In the genomic region with DNA sequence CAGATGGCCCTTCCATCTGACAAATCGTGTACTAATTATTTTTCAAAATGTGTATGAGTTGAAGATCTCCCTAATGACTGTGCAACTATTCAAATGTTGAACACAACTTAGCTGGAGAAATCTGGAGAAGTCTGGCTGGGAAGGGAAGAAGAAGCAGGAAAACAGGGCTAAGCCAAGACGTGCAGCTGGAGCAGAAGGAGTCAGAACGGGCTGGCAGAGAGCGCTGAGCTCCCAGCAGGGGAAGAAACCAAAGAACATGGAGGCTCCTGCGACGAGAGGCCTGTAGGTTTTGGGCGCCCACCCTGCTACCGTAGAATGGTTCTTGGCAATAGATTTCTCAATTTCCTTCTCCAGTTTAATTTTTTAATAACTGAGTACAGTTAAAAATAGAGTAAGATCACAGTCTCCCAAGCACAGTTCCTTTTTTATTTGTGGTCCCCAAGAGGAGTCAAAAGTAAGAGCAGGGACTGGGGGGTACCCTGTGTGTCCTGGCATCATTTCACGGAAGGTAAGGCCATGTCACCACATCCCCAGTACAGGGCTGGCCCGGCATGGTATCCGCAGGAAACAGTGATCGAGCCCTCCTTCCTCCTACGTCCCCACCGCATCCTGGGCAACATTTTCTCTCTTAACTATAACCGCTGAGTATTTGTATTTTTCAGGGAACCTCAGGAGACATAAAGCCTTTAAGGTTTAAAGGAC, we compare ENCODE assay signal across 9 cellular contexts. TPM values are rescaled to one million over a fixed set of nuclear protein-coding genes. Genes with fewer than 3 reads are reported as not detected.
DNase-seq lines count a peak whose midpoint lies in the region; ATAC-seq and TF ChIP-seq lines count a peak whose summit lies in the region.
"Had no signal": no experiment of that assay in that cellular context is flagged by ENCODE, and none has a peak within 500 bp of the region (broad histone marks: within the 10 kb centered on the region; RNA-seq: fewer than 3 reads in every experiment).

No MANE protein-coding gene starts in this region.

- H3K4me1 Mint-ChIP-seq in stimulated activated naive B cell treated with anti-CD40 and anti-IgM and Interleukin-4, amounts not matched to agents 10 μg/mL and 1 μg/mL and 100 μg/mL, for 72 hours = peaks cover 6 to 17% of the 10 kb centered on the region in 2 donors

- ATAC-seq in HG03354 (IDR thresholded peaks at IDR 0.05; ENCODE audit: poor library complexity, severe bottlenecking, unreplicated experiment) = peak; percentile 43
- peak; percentile 70 to 75 for ATAC-seq in stimulated activated naive B cell treated with anti-CD40 and anti-IgM and Interleukin-4, amounts not matched to agents 10 μg/mL and 1 μg/mL and 100 μg/mL, for 72 hours (replicated peaks)

- no peaks in the 10 kb centered on the region for H4K20me1 ChIP-seq in OCI-LY7 (ENCODE audit: insufficient read depth, low read length)

- H3K27ac Mint-ChIP-seq in stimulated activated naive B cell treated with anti-CD40 and anti-IgM and Interleukin-4, amounts not matched to agents 10 μg/mL and 1 μg/mL and 100 μg/mL, for 72 hours = no peak overlapping the region

- H3K9me2 ChIP-seq in OCI-LY7 (ENCODE audit: insufficient read depth, low read length) = no peaks in the 10 kb centered on the region

- peak; percentile 56 to 57 for DNase-seq in activated T-cell treated with anti-CD3 and anti-CD28 coated beads, Interleukin-2, amount 50 U/mL, for 48 hours
- no peak for DNase-seq in stimulated activated naive B cell treated with anti-CD40 and anti-IgM and Interleukin-4, amounts not matched to agents 10 μg/mL and 1 μg/mL and 100 μg/mL, for 72 hours
- DNase-seq in DMS114 treated with DMSO at 0.1 percent for 48 hours (lab: John Stamatoyannopoulos, UW; ENCODE audit: unreplicated experiment) (no peak), NCI-H2196 treated with DMSO at 0.1 percent for 48 hours (lab: John Stamatoyannopoulos, UW; ENCODE audit: unreplicated experiment) (no peak), OCI-LY7 (ENCODE audit: low spot score) (no peak)
- no peak for DNase-seq in activated CD4-positive, CD25-positive, alpha-beta regulatory T cell treated with anti-CD3 and anti-CD28 coated beads, Interleukin-2, amount 50 U/mL, for 72 hours

- CTCF ChIA-PET in OCI-LY7 (lab: Charles Lee; ENCODE audit: unreplicated experiment) = no interaction called here

- H2AFZ ChIP-seq in OCI-LY7 (ENCODE audit: low read length) = no peak overlapping the region

- peak overlapping the region; percentile 45 to 85 for H3K4me3 Mint-ChIP-seq in stimulated activated naive B cell treated with anti-CD40 and anti-IgM and Interleukin-4, amounts not matched to agents 10 μg/mL and 1 μg/mL and 100 μg/mL, for 72 hours

- peak overlapping the region; percentile 60 for H3K9ac ChIP-seq in iPS-15b (ENCODE audit: low read depth, low read length)

- no peaks in the 10 kb centered on the region for H3K9me3 Mint-ChIP-seq in stimulated activated naive B cell treated with anti-CD40 and anti-IgM and Interleukin-4, amounts not matched to agents 10 μg/mL and 1 μg/mL and 100 μg/mL, for 72 hours

- intact Hi-C loops in OCI-LY7 (cut with micrococcal nuclease; ENCODE audit: unreplicated experiment) = no loop called here

- POLR2A ChIA-PET in OCI-LY7 (lab: Charles Lee) = no interaction called here

- no peaks in the 10 kb centered on the region for H3K79me2 ChIP-seq in OCI-LY7 (ENCODE audit: insufficient read depth, low read depth, low read length)

- H3K36me3 ChIP-seq in iPS-15b (ENCODE audit: control insufficient read depth, insufficient read depth, low read length) (no peaks in the 10 kb centered on the region), OCI-LY7 (ENCODE audit: insufficient read depth, low read length) (no peaks in the 10 kb centered on the region)
- H3K36me3 ChIP-seq: cardiac muscle cell had no signal

- H3K9me3 ChIP-seq in iPS-15b (ENCODE audit: control insufficient read depth, insufficient read depth, low read length) (no peaks in the 10 kb centered on the region), OCI-LY7 (ENCODE audit: low read length) (no peaks in the 10 kb centered on the region)

- H3K4me3 ChIP-seq in iPS-15b (ENCODE audit: low read depth, low read length) (peak overlapping the region; percentile 68), OCI-LY7 (ENCODE audit: low read depth, low read length, poor library complexity, severe bottlenecking) (no peak overlapping the region)

- peaks cover 0 to 6% of the 10 kb centered on the region in 2 donors for H3K36me3 Mint-ChIP-seq in stimulated activated naive B cell treated with anti-CD40 and anti-IgM and Interleukin-4, amounts not matched to agents 10 μg/mL and 1 μg/mL and 100 μg/mL, for 72 hours

- no peak for TF ChIP-seq CTCF in OCI-LY7 (conservative IDR thresholded peaks at IDR 0.05; ENCODE audit: low read length)

- H3K27me3 Mint-ChIP-seq in stimulated activated naive B cell treated with anti-CD40 and anti-IgM and Interleukin-4, amounts not matched to agents 10 μg/mL and 1 μg/mL and 100 μg/mL, for 72 hours = peaks cover 9 to 13% of the 10 kb centered on the region in 2 donors

- H3K4me1 ChIP-seq in iPS-15b (ENCODE audit: control insufficient read depth, insufficient read depth, low read length) = no peaks in the 10 kb centered on the region
- no peaks in the 10 kb centered on the region for H3K4me1 ChIP-seq in OCI-LY7 (ENCODE audit: insufficient read depth, low read length, poor library complexity, severe bottlenecking)

- H3K4me2 ChIP-seq in OCI-LY7 (ENCODE audit: low read length) = no peak overlapping the region

- BruUV-seq in OCI-LY7 (replicated peaks; lab: Mats Ljungman, UMichigan) = no TSS peak

- H3K27me3 ChIP-seq in iPS-15b (ENCODE audit: control insufficient read depth, insufficient read depth, low read length) = no peaks in the 10 kb centered on the region

- no peak overlapping the region for H3K27ac ChIP-seq in OCI-LY7 (ENCODE audit: low read depth, low read length, poor library complexity, severe bottlenecking)
- H3K27ac ChIP-seq: cardiac muscle cell had no signal

RNA-seq across cellular contexts. Expression of a gene that starts 13.4 kb away (rescaled TPM):
- total RNA-seq in OCI-LY7 (2014; rRNA removed; shearing (Covaris generic)) = 0.10 and 0.19 TPM in 2 replicates
- total RNA-seq in OCI-LY7 (2022) = 1.3 TPM in 2 replicates

Comparison
In these comparisons a context has a peak if more than half of its experiments do, and no peak if none do; other contexts are left out.
1. DNase-seq: peak in activated T-cell treated with anti-CD3 and anti-CD28 coated beads, Interleukin-2, amount 50 U/mL, for 48 hours (2 of 2); none in stimulated activated naive B cell treated with anti-CD40 and anti-IgM and Interleukin-4, amounts not matched to agents 10 μg/mL and 1 μg/mL and 100 μg/mL, for 72 hours (single experiment), DMS114 treated with DMSO at 0.1 percent for 48 hours (single experiment), activated CD4-positive, CD25-positive, alpha-beta regulatory T cell treated with anti-CD3 and anti-CD28 coated beads, Interleukin-2, amount 50 U/mL, for 72 hours (single experiment), NCI-H2196 treated with DMSO at 0.1 percent for 48 hours (single experiment) and OCI-LY7 (single experiment).